Comparison of ENCODE assay signal across 20 cellular contexts in the genomic region with DNA sequence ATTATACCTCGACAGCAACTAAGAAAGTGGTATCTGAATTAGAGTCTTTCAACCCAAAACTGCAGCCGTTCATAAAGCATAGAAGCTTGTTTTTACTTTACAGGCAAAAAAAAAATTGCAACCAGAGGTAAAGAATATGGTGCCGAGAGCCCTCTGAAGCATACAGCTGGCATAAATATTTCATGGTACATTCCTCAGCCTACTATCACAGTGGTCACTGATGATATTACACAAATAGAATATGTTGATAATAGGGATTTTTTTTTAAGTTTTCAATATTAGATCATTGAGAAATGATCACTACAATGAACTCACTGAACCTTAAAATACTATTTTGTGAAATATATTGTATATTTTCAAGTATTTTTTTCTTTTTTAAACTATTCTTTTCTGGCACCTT. TPM values are rescaled to one million over a fixed set of nuclear protein-coding genes. Genes with fewer than 3 reads are reported as not detected.
DNase-seq lines count a peak whose midpoint lies in the region; ATAC-seq and TF ChIP-seq lines count a peak whose summit lies in the region.
"Had no signal": no experiment of that assay in that cellular context is flagged by ENCODE, and none has a peak within 500 bp of the region (broad histone marks: within the 10 kb centered on the region; RNA-seq: fewer than 3 reads in every experiment).

No MANE protein-coding gene starts in this region.

- ATAC-seq in SK-N-SH treated with all-trans-retinoic acid at 6 μM for 48 hours (no peak), Right ventricle myocardium inferior (no peak)

- no peaks in the 10 kb centered on the region for H3K79me2 ChIP-seq in SK-N-SH (ENCODE audit: insufficient read depth)

- DNase-seq in SK-N-SH (no peak), NAMALWA (ENCODE audit: low spot score) (peak; percentile 7), neural crest cell (ENCODE audit: low read depth, low spot score) (no peak), mesenteric fat pad (ENCODE audit: low spot score) (no peak), Right ventricle myocardium inferior (ENCODE audit: missing footprints) (no peak), retina (no peak)
- DNase-seq: 8988T; ACHN; AML-193; BE2C; CD4-positive, alpha-beta T cell; CD8-positive, alpha-beta memory T cell; DMS153; DMS79 treated with DMSO at 0.1 percent for 48 hours; H7 had no signal

- TF ChIP-seq EP300 in SK-N-SH (IDR thresholded peaks at IDR 0.05; ENCODE audit: borderline replicate concordance in 1 of 2, low read depth in 1 of 2, low read length in 1 of 2), result no peak

- H3K4me2 ChIP-seq in SK-N-SH, result no peak overlapping the region
- H3K4me2 ChIP-seq: A549; BLaER1 treated with 17β-estradiol and CSF1 and Interleukin-3, amounts not matched to agents 10 nM and 100 nM had no signal

- no peak overlapping the region for H3K4me3 Mint-ChIP-seq in neural crest cell
- H3K4me3 Mint-ChIP-seq: CD14-positive monocyte; CD4-positive, alpha-beta T cell had no signal

- peaks cover 8% of the 10 kb centered on the region for H3K27me3 Mint-ChIP-seq in neural crest cell (ENCODE audit: low read depth)

- no peaks in the 10 kb centered on the region for H3K36me3 Mint-ChIP-seq in neural crest cell (ENCODE audit: low read depth)
- H3K36me3 Mint-ChIP-seq: CD8-positive, alpha-beta memory T cell had no signal

- peaks cover 2% of the 10 kb centered on the region for H3K9me3 Mint-ChIP-seq in neural crest cell
- H3K9me3 Mint-ChIP-seq: CD4-positive, alpha-beta T cell; CD8-positive, alpha-beta memory T cell had no signal

- no peaks in the 10 kb centered on the region for H3F3A ChIP-seq in SK-N-SH (replicated peaks; ENCODE audit: insufficient read depth)

- no peaks in the 10 kb centered on the region for H3K27me3 ChIP-seq in SK-N-SH (ENCODE audit: insufficient read depth)
- H3K27me3 ChIP-seq: BE2C; BLaER1 treated with 17β-estradiol and CSF1 and Interleukin-3, amounts not matched to agents 10 nM and 100 nM had no signal

- TF ChIP-seq RAD21 in SK-N-SH (IDR thresholded peaks at IDR 0.05; ENCODE audit: low read length), result no peak

- no peaks in the 10 kb centered on the region for H4K20me1 ChIP-seq in SK-N-SH (ENCODE audit: insufficient read depth)
- H4K20me1 ChIP-seq: BLaER1 treated with 17β-estradiol and CSF1 and Interleukin-3, amounts not matched to agents 10 nM and 100 nM had no signal

- CTCF ChIA-PET in SK-N-SH (lab: Yijun Ruan, JAX), result interaction anchor here (0.6 kb wide), 1 partner anchor 22 kb away, joined by 3 read pairs; no protein-coding TSS in a partner anchor

- H3K4me3 ChIP-seq in SK-N-SH (ENCODE audit: low read depth in 2 of 2, low read length in 1 of 2), result no peak overlapping the region
- H3K4me3 ChIP-seq: A549; BLaER1 treated with 17β-estradiol and CSF1 and Interleukin-3, amounts not matched to agents 10 nM and 100 nM; GM23248 had no signal

- peaks cover 6% of the 10 kb centered on the region for H3K4me1 Mint-ChIP-seq in neural crest cell

- H3K9me2 ChIP-seq in SK-N-SH, result no peaks in the 10 kb centered on the region

- no peaks in the 10 kb centered on the region for H3K36me3 ChIP-seq in SK-N-SH (replicated peaks in 1 of 2; ENCODE audit: control insufficient read depth in 1 of 2, insufficient read depth in 2 of 2, low read length in 1 of 2)
- H3K36me3 ChIP-seq: BE2C; BLaER1 treated with 17β-estradiol and CSF1 and Interleukin-3, amounts not matched to agents 10 nM and 100 nM had no signal

- H3K9ac ChIP-seq in SK-N-SH, result no peak overlapping the region
- H3K9ac ChIP-seq: BLaER1 treated with 17β-estradiol and CSF1 and Interleukin-3, amounts not matched to agents 10 nM and 100 nM; GM23248 had no signal

- intact Hi-C loops in Right ventricle myocardium inferior (cut with DNase I), result no loop called here

- no peak overlapping the region for H3K27ac ChIP-seq in SK-N-SH (ENCODE audit: low read depth in 2 of 2, low read length in 1 of 2)
- H3K27ac ChIP-seq: A549; BLaER1 treated with 17β-estradiol and CSF1 and Interleukin-3, amounts not matched to agents 10 nM and 100 nM; GM23248 had no signal

- WGBS in SK-N-SH (ENCODE audit: low lambda C conversion rate), result 49% methylated on average over 3 of the region's 3 CpGs

- no peaks in the 10 kb centered on the region for H3K9me3 ChIP-seq in SK-N-SH
- H3K9me3 ChIP-seq: A549, BE2C had no signal

- peaks cover 3 to 10% of the 10 kb centered on the region in 2 experiments; a peak in 2 of 4 replicates for H3K4me1 ChIP-seq in SK-N-SH (ENCODE audit: control insufficient read depth in 1 of 2, insufficient read depth in 2 of 2, low read depth in 1 of 2, low read length in 1 of 2)
- H3K4me1 ChIP-seq: BE2C had no signal

- POLR2A ChIA-PET in SK-N-SH (lab: Yijun Ruan, JAX), result no interaction called here

- H2AFZ ChIP-seq in SK-N-SH (ENCODE audit: low read depth), result peak overlapping the region; percentile 55; the same call in 1 of the 2 replicates

- TF ChIP-seq CTCF in SK-N-SH (IDR thresholded peaks at IDR 0.05), result no peak
- TF ChIP-seq CTCF in neural crest cell (conservative IDR thresholded peaks at IDR 0.05), result peak; percentile 30

- no peak overlapping the region for H3K27ac Mint-ChIP-seq in neural crest cell (ENCODE audit: unreplicated experiment)
- H3K27ac Mint-ChIP-seq: CD14-positive monocyte; CD4-positive, alpha-beta T cell had no signal

TF ChIP-seq in SK-N-SH, 30 proteins besides CTCF, POLR2A, EP300 and RAD21:
- TF ChIP-seq NFIC (IDR thresholded peaks at IDR 0.05; ENCODE audit: borderline replicate concordance) (no peak), CHD2 (IDR thresholded peaks at IDR 0.05; ENCODE audit: low read length, partially characterized antibody) (no peak), POLR2AphosphoS5 (IDR thresholded peaks at IDR 0.05; ENCODE audit: low read depth, low read length) (no peak), GABPA (IDR thresholded peaks at IDR 0.05; ENCODE audit: low read depth) (no peak), FOXJ3 (CRISPR knock-in tag; IDR thresholded peaks at IDR 0.05) (no peak), TAF1 (IDR thresholded peaks at IDR 0.05; ENCODE audit: borderline replicate concordance, low read depth, low read length) (no peak), GATA2 (CRISPR knock-in tag; IDR thresholded peaks at IDR 0.05) (no peak), YY1 (IDR thresholded peaks at IDR 0.05; ENCODE audit: low read depth) (no peak)
- TF ChIP-seq, protein P1, sequence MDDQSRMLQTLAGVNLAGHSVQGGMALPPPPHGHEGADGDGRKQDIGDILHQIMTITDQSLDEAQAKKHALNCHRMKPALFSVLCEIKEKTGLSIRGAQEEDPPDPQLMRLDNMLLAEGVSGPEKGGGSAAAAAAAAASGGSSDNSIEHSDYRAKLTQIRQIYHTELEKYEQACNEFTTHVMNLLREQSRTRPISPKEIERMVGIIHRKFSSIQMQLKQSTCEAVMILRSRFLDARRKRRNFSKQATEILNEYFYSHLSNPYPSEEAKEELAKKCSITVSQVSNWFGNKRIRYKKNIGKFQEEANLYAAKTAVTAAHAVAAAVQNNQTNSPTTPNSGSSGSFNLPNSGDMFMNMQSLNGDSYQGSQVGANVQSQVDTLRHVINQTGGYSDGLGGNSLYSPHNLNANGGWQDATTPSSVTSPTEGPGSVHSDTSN (IDR thresholded peaks at IDR 0.05), result no peak
- TF ChIP-seq, protein P2, sequence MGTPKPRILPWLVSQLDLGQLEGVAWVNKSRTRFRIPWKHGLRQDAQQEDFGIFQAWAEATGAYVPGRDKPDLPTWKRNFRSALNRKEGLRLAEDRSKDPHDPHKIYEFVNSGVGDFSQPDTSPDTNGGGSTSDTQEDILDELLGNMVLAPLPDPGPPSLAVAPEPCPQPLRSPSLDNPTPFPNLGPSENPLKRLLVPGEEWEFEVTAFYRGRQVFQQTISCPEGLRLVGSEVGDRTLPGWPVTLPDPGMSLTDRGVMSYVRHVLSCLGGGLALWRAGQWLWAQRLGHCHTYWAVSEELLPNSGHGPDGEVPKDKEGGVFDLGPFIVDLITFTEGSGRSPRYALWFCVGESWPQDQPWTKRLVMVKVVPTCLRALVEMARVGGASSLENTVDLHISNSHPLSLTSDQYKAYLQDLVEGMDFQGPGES (IDR thresholded peaks at IDR 0.05; ENCODE audit: low read depth, low read length), result no peak

TF ChIP-seq in SK-N-SH treated with all-trans-retinoic acid at 6 μM for 48 hours, 23 proteins besides CTCF, POLR2A, EP300 and RAD21:
- no peak for TF ChIP-seq ESRRG (CRISPR knock-in tag; IDR thresholded peaks at IDR 0.05)
- TF ChIP-seq, protein P3, sequence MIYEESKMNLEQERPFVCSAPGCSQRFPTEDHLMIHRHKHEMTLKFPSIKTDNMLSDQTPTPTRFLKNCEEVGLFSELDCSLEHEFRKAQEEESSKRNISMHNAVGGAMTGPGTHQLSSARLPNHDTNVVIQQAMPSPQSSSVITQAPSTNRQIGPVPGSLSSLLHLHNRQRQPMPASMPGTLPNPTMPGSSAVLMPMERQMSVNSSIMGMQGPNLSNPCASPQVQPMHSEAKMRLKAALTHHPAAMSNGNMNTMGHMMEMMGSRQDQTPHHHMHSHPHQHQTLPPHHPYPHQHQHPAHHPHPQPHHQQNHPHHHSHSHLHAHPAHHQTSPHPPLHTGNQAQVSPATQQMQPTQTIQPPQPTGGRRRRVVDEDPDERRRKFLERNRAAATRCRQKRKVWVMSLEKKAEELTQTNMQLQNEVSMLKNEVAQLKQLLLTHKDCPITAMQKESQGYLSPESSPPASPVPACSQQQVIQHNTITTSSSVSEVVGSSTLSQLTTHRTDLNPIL (CRISPR knock-in tag; IDR thresholded peaks at IDR 0.05; ENCODE audit: low read depth), result no peak
TF ChIP-seq in SK-N-SH treated with all-trans-retinoic acid at 6 μM for 48 hours: peak in this region for 0.

RNA-seq across cellular contexts. Expression of a gene that starts 6.2 kb away (rescaled TPM):
- polyA plus RNA-seq in SK-N-SH (2012; rRNA removed), result 3.7 and 4.3 TPM in 2 replicates
- 5.5 and 6.8 TPM in 2 replicates for polyA plus RNA-seq in SK-N-SH (2012; cell fraction: cytosol; rRNA removed)
- 3.1 and 4.4 TPM in 2 replicates for polyA plus RNA-seq in SK-N-SH (2012; cell fraction: nucleus; rRNA removed)
- total RNA-seq in neural crest cell (45.4 and 50.0 TPM in 2 replicates), mesenteric fat pad (7.8 TPM), Right ventricle myocardium inferior (9.0 TPM)
